ENCODE assay signal across 8 cellular contexts in the genomic region with DNA sequence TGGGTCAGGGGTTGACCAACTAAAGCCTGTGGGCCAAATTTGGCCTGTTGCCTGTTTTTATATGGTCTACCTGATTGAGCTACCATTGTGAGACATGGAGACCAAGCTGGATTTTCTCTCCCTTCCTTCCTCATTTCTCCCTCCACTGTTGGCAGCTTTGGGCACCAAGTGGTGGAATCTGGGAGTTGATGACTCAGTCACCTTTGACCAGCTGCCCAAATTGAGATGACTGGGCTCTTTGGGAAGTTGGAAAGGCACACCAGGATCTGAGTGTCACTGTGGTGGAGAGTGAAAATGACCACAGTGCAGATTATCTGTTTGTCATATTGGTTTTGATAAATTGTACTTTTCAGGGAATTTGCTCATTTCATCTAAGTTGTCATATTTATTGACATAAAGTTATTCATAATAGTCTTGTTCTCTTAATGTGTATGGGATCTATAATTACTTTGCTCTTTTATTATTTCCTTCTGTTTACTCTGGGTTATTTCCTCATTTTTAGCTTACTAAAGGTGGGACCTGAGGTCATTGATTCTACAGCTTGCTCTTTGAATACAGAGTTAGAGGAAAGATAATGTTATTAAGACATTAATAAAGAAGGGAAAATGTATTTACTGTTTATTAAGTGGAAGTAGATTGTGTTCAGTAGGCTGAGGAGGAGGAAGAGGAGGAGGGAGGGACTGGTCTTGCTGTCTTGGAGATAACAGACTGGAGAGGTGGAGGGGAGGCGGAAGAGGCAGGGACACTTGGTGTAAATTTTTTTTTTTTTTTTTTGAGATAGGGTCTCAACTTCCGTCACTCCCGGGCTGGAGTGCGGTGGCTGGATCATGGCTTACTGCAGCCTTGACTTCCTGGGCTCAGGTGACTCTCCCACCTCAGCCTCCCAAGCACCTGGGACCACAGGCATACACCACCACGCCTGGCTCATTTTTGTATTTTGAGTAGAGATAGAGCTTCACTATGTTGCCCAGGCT. TPM values are rescaled to one million over a fixed set of nuclear protein-coding genes. Genes with fewer than 3 reads are reported as not detected.
DNase-seq lines count a peak whose midpoint lies in the region; ATAC-seq lines count a peak whose summit lies in the region.

No MANE protein-coding gene starts in this region.

- H3K27ac Mint-ChIP-seq in CD4-positive, CD25-positive, alpha-beta regulatory T cell, result peak overlapping the region in 2 of 3 donors; percentile 9 to 15
- peak overlapping the region; percentile 57 for H3K27ac Mint-ChIP-seq in dendritic cell treated with granulocyte-macrophage colony-stimulating factor and Interleukin-4, amounts not matched to agents 40 ng/mL and 50 ng/mL, for 4 days
- peak overlapping the region; percentile 33 to 93 (median 72) for H3K27ac Mint-ChIP-seq in naive B cell

- H3K27me3 ChIP-seq in CD4-positive, CD25-positive, alpha-beta regulatory T cell (ENCODE audit: control insufficient read depth, insufficient read depth, low read length), result no peaks in the 10 kb centered on the region

- H3K4me3 Mint-ChIP-seq in CD4-positive, CD25-positive, alpha-beta regulatory T cell, result peak overlapping the region in 3 of 4 donors; percentile 4 to 83 (median 53)
- no peak overlapping the region for H3K4me3 Mint-ChIP-seq in dendritic cell treated with granulocyte-macrophage colony-stimulating factor and Interleukin-4, amounts not matched to agents 40 ng/mL and 50 ng/mL, for 4 days
- peak overlapping the region in 7 of 8 donors; percentile 9 to 72 (median 32) for H3K4me3 Mint-ChIP-seq in naive B cell

- no peak for ATAC-seq in CD4-positive, CD25-positive, alpha-beta regulatory T cell (ENCODE audit: low read depth in 2 of 2)
- ATAC-seq in naive B cell (ENCODE audit: low read depth in 2 of 2), result peak in 1 of 2 donors; percentile 18
- ATAC-seq in HG03469 (IDR thresholded peaks at IDR 0.05; ENCODE audit: unreplicated experiment), result no peak
- ATAC-seq in HG02973 (IDR thresholded peaks at IDR 0.05; ENCODE audit: unreplicated experiment), result no peak
- ATAC-seq in GM18520 (IDR thresholded peaks at IDR 0.05; ENCODE audit: unreplicated experiment), result no peak

- H3K4me1 ChIP-seq in CD4-positive, CD25-positive, alpha-beta regulatory T cell (ENCODE audit: control insufficient read depth, insufficient read depth, low read length, poor library complexity, severe bottlenecking), result peaks cover 36% of the 10 kb centered on the region

- no peak for DNase-seq in CD4-positive, CD25-positive, alpha-beta regulatory T cell
- DNase-seq in NCI-H226, result peak; percentile 84
- DNase-seq in naive B cell, result no peak
- DNase-seq in activated naive CD4-positive, alpha-beta T cell treated with anti-CD3 and anti-CD28 coated beads, Interleukin-2, amount 50 U/mL, for 16 hours, result no peak

- H3K9me3 Mint-ChIP-seq in CD4-positive, CD25-positive, alpha-beta regulatory T cell, result peaks cover 0 to 1% (median 0%) of the 10 kb centered on the region in 7 donors
- no peaks in the 10 kb centered on the region for H3K9me3 Mint-ChIP-seq in dendritic cell treated with granulocyte-macrophage colony-stimulating factor and Interleukin-4, amounts not matched to agents 40 ng/mL and 50 ng/mL, for 4 days
- peaks cover 0 to 2% (median 0%) of the 10 kb centered on the region in 7 donors for H3K9me3 Mint-ChIP-seq in naive B cell

- no peak overlapping the region for H3K4me3 ChIP-seq in CD4-positive, CD25-positive, alpha-beta regulatory T cell (ENCODE audit: low read depth, low read length)

- H3K36me3 ChIP-seq in CD4-positive, CD25-positive, alpha-beta regulatory T cell (ENCODE audit: control insufficient read depth, insufficient read depth, low read length), result peaks cover 5% of the 10 kb centered on the region

- H3K27me3 Mint-ChIP-seq in CD4-positive, CD25-positive, alpha-beta regulatory T cell, result no peaks in the 10 kb centered on the region
- no peaks in the 10 kb centered on the region for H3K27me3 Mint-ChIP-seq in dendritic cell treated with granulocyte-macrophage colony-stimulating factor and Interleukin-4, amounts not matched to agents 40 ng/mL and 50 ng/mL, for 4 days
- no peaks in the 10 kb centered on the region for H3K27me3 Mint-ChIP-seq in naive B cell

- H3K36me3 Mint-ChIP-seq in CD4-positive, CD25-positive, alpha-beta regulatory T cell, result peaks cover 7% of the 10 kb centered on the region
- H3K36me3 Mint-ChIP-seq in dendritic cell treated with granulocyte-macrophage colony-stimulating factor and Interleukin-4, amounts not matched to agents 40 ng/mL and 50 ng/mL, for 4 days (ENCODE audit: low read depth), result peaks cover 37% of the 10 kb centered on the region
- peaks cover 0 to 3% of the 10 kb centered on the region in 2 donors for H3K36me3 Mint-ChIP-seq in naive B cell

- intact Hi-C loops in dendritic cell treated with granulocyte-macrophage colony-stimulating factor and Interleukin-4, amounts not matched to agents 40 ng/mL and 50 ng/mL, for 4 days (cut with micrococcal nuclease), result no loop called here

- H3K9me3 ChIP-seq in CD4-positive, CD25-positive, alpha-beta regulatory T cell (ENCODE audit: control insufficient read depth in 2 of 2, low read length in 2 of 2), result no peaks in the 10 kb centered on the region

- no peak overlapping the region for H3K27ac ChIP-seq in CD4-positive, CD25-positive, alpha-beta regulatory T cell (ENCODE audit: insufficient read depth, low read length, poor library complexity, severe bottlenecking)

- peaks cover 43 to 90% (median 68%) of the 10 kb centered on the region in 4 donors for H3K4me1 Mint-ChIP-seq in CD4-positive, CD25-positive, alpha-beta regulatory T cell
- peaks cover 55% of the 10 kb centered on the region for H3K4me1 Mint-ChIP-seq in dendritic cell treated with granulocyte-macrophage colony-stimulating factor and Interleukin-4, amounts not matched to agents 40 ng/mL and 50 ng/mL, for 4 days (ENCODE audit: low read depth)
- H3K4me1 Mint-ChIP-seq in naive B cell, result peaks cover 59 to 85% (median 69%) of the 10 kb centered on the region in 3 donors

RNA-seq across cellular contexts. Expression of a gene that starts 31.8 kb away (rescaled TPM):
- total RNA-seq in CD4-positive, CD25-positive, alpha-beta regulatory T cell, result 64.0 TPM
- 10 to 100 TPM; 14.9 to 28.7 (median 20.2) TPM for polyA plus RNA-seq in CD4-positive, CD25-positive, alpha-beta regulatory T cell
- polyA plus RNA-seq in naive B cell (ENCODE audit: low read depth in 6 of 6), result 10 to 100 TPM; 17.9 to 38.5 (median 26.6) TPM

Comparison
In these comparisons a context has a peak if more than half of its experiments do, and no peak if none do; other contexts are left out.
1. H3K27ac Mint-ChIP-seq: peak in every context shown above with its lines; median percentile 72 in naive B cell; 57 in dendritic cell treated with granulocyte-macrophage colony-stimulating factor and Interleukin-4, amounts not matched to agents 40 ng/mL and 50 ng/mL, for 4 days; 12 in CD4-positive, CD25-positive, alpha-beta regulatory T cell.